6 cellular contexts compared by ENCODE assay signal in the genomic region with DNA sequence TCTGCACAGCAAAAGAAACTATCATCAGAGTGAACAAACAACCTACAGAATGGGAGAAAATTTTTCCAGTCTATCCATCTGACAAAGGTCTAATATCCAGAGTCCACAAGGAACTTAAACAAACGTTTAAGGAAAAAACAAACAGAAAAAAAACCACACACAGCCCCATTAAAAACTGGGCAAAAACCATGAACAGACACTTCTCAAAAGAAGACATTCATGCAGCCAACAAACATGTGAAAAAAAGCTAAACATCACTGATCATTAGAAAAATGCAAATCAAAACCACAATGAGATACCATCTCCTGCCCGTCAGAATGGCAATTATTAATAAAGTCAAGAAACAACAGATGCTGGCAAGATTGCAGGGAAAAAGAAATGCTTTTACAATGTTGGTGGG. TPM values are rescaled to one million over a fixed set of nuclear protein-coding genes. Genes with fewer than 3 reads are reported as not detected.
"Had no signal": no experiment of that assay in that cellular context is flagged by ENCODE, and none has a peak within 500 bp of the region (broad histone marks: within the 10 kb centered on the region; RNA-seq: fewer than 3 reads in every experiment).

No MANE protein-coding gene starts in this region.

RNA-seq across cellular contexts. Expression of a gene that starts 16.6 kb away (rescaled TPM):
- total RNA-seq: HT-29, IMR-90, M059J, PC-3, SK-MEL-5 had no signal
- polyA plus RNA-seq: IMR-90, SK-N-SH had no signal

RNA-seq across cellular contexts. Expression of a gene that starts 39.7 kb away (rescaled TPM):
- total RNA-seq: HT-29, IMR-90, M059J, PC-3, SK-MEL-5 had no signal
- polyA plus RNA-seq: IMR-90, SK-N-SH had no signal
